9 cellular contexts compared by ENCODE assay signal in genomic region chr9:114551750-114552685, GRCh38. TPM values are rescaled to one million over a fixed set of nuclear protein-coding genes. Genes with fewer than 3 reads are reported as not detected.
DNase-seq lines count a peak whose midpoint lies in the region; ATAC-seq and TF ChIP-seq lines count a peak whose summit lies in the region.
"Had no signal": no experiment of that assay in that cellular context is flagged by ENCODE, and none has a peak within 500 bp of the region (broad histone marks: within the 10 kb centered on the region; RNA-seq: fewer than 3 reads in every experiment).

No MANE protein-coding gene starts in this region.

- CTCF ChIA-PET in HEK293 (lab: Yijun Ruan, JAX): interaction anchor here (0.7 to 2.2 kb wide), 2 partner anchors 14 to 147 kb away, joined by 3 to 6 read pairs; no protein-coding TSS in a partner anchor
- CTCF ChIA-PET in activated CD8-positive, alpha-beta T cell treated with anti-CD3 and anti-CD28 coated beads, Interleukin-2, amount 10 ng/mL, durations not matched to agents 7 days and 5 days (lab: Charles Lee): interaction anchor here (0.8 kb wide), 1 partner anchor 101 kb away, joined by 3 read pairs; no protein-coding TSS in a partner anchor

- 58 to 68% (median 62%) methylated on average over 6 of the region's 6 CpGs for WGBS in heart left ventricle, 4 donors

- H3K4me3 ChIP-seq in HEK293 (ENCODE audit: low read depth, low read length): no peak overlapping the region
- H3K4me3 ChIP-seq in heart left ventricle: no peak overlapping the region

- H3K4me3 Mint-ChIP-seq in activated CD8-positive, alpha-beta T cell treated with anti-CD3 and anti-CD28 coated beads, Interleukin-2, amount 10 ng/mL, durations not matched to agents 7 days and 5 days: no peak overlapping the region
- H3K4me3 Mint-ChIP-seq: activated naive CD8-positive, alpha-beta T cell treated with anti-CD3 and anti-CD28 coated beads, Interleukin-2, amount 10 ng/mL, durations not matched to agents 7 days and 5 days had no signal

- intact Hi-C loops in heart left ventricle (cut with DNase I): no loop called here

- H3K27ac ChIP-seq in HEK293 (ENCODE audit: extremely low read depth, low read depth, low read length): no peak overlapping the region
- no peak overlapping the region for H3K27ac ChIP-seq in heart left ventricle

- no peak overlapping the region for H3K27ac Mint-ChIP-seq in activated CD8-positive, alpha-beta T cell treated with anti-CD3 and anti-CD28 coated beads, Interleukin-2, amount 10 ng/mL, durations not matched to agents 7 days and 5 days
- H3K27ac Mint-ChIP-seq: activated naive CD8-positive, alpha-beta T cell treated with anti-CD3 and anti-CD28 coated beads, Interleukin-2, amount 10 ng/mL, durations not matched to agents 7 days and 5 days had no signal

- H3K27me3 Mint-ChIP-seq in activated CD8-positive, alpha-beta T cell treated with anti-CD3 and anti-CD28 coated beads, Interleukin-2, amount 10 ng/mL, durations not matched to agents 7 days and 5 days (ENCODE audit: low read depth): peaks cover 18% of the 10 kb centered on the region

- no peaks in the 10 kb centered on the region for H3K36me3 ChIP-seq in HEK293 (ENCODE audit: control insufficient read depth in 2 of 2, insufficient read depth in 1 of 2, low read length in 2 of 2)
- H3K36me3 ChIP-seq in heart left ventricle: no peaks in the 10 kb centered on the region

- no peaks in the 10 kb centered on the region for H3K4me1 ChIP-seq in HEK293 (ENCODE audit: control insufficient read depth, insufficient read depth, low read length)
- H3K4me1 ChIP-seq in heart left ventricle: peaks cover 0 to 8% (median 0%) of the 10 kb centered on the region in 12 donors

- no peak for TF ChIP-seq CTCF in HEK293 (tag by site-specific recombination; IDR thresholded peaks at IDR 0.05)
- no peak for TF ChIP-seq CTCF in heart left ventricle (IDR thresholded peaks at IDR 0.05)

- ATAC-seq in heart left ventricle: peak in 3 of 4 donors; percentile 58 to 99 (median 95)
- no peak for ATAC-seq in activated CD8-positive, alpha-beta T cell treated with anti-CD3 and anti-CD28 coated beads, Interleukin-2, amount 10 ng/mL, durations not matched to agents 7 days and 5 days

- no peaks in the 10 kb centered on the region for H3K9me3 Mint-ChIP-seq in activated CD8-positive, alpha-beta T cell treated with anti-CD3 and anti-CD28 coated beads, Interleukin-2, amount 10 ng/mL, durations not matched to agents 7 days and 5 days (ENCODE audit: insufficient read depth)

- no peak for TF ChIP-seq POLR2A in heart left ventricle (IDR thresholded peaks at IDR 0.05)

- POLR2A ChIA-PET in HEK293 (lab: Yijun Ruan, JAX): interaction anchor here (0.5 to 1.8 kb wide), 9 partner anchors 10 to 596 kb away, joined by 3 to 16 read pairs (median 3); partner anchors contain the start of gene ATP6V1G1
- POLR2A ChIA-PET in activated CD8-positive, alpha-beta T cell treated with anti-CD3 and anti-CD28 coated beads, Interleukin-2, amount 10 ng/mL, durations not matched to agents 7 days and 5 days (lab: Charles Lee): no interaction called here

- no peaks in the 10 kb centered on the region for H3K4me1 Mint-ChIP-seq in activated CD8-positive, alpha-beta T cell treated with anti-CD3 and anti-CD28 coated beads, Interleukin-2, amount 10 ng/mL, durations not matched to agents 7 days and 5 days (ENCODE audit: low read depth)
- H3K4me1 Mint-ChIP-seq: activated naive CD8-positive, alpha-beta T cell treated with anti-CD3 and anti-CD28 coated beads, Interleukin-2, amount 10 ng/mL, durations not matched to agents 7 days and 5 days had no signal

- DNase-seq in T1000 (lab: John Stamatoyannopoulos, UW) (peak; percentile 90), heart left ventricle (peak in 4 of 5 donors; percentile 55 to 78 (median 60)), smooth muscle cell of the brain vasculature (ENCODE audit: low read depth, low spot score) (peak; percentile 84), NCI-H1930 (lab: John Stamatoyannopoulos, UW) (no peak)
- DNase-seq in activated CD4-positive, alpha-beta T cell treated with anti-CD3 and anti-CD28 coated beads for 4 hours: no peak
- DNase-seq in activated CD4-positive, CD25-positive, alpha-beta regulatory T cell (lab: John Stamatoyannopoulos, UW): no peak
- no peak for DNase-seq in activated CD8-positive, alpha-beta T cell treated with anti-CD3 and anti-CD28 coated beads, Interleukin-2, amount 10 ng/mL, durations not matched to agents 7 days and 5 days
- DNase-seq: activated naive CD8-positive, alpha-beta T cell treated with anti-CD3 and anti-CD28 coated beads, Interleukin-2, amount 10 ng/mL, durations not matched to agents 7 days and 5 days had no signal

- no peaks in the 10 kb centered on the region for H3K36me3 Mint-ChIP-seq in activated CD8-positive, alpha-beta T cell treated with anti-CD3 and anti-CD28 coated beads, Interleukin-2, amount 10 ng/mL, durations not matched to agents 7 days and 5 days (ENCODE audit: low read depth)
- H3K36me3 Mint-ChIP-seq: activated naive CD8-positive, alpha-beta T cell treated with anti-CD3 and anti-CD28 coated beads, Interleukin-2, amount 10 ng/mL, durations not matched to agents 7 days and 5 days had no signal

- H3K9me3 ChIP-seq in HEK293 (ENCODE audit: control insufficient read depth, insufficient read depth, low read depth, low read length) (no peaks in the 10 kb centered on the region), heart left ventricle (peaks cover 0 to 4% (median 0%) of the 10 kb centered on the region in 12 donors)

- peaks cover 0 to 13% (median 0%) of the 10 kb centered on the region in 9 donors for H3K27me3 ChIP-seq in heart left ventricle

TF ChIP-seq in HEK293, 187 proteins besides CTCF, POLR2A, EP300 and RAD21 (continues in another document):
- TF ChIP-seq ZNF521 (tag by site-specific recombination; IDR thresholded peaks at IDR 0.05) (no peak), KLF8 (tag by site-specific recombination; IDR thresholded peaks at IDR 0.05) (peak; percentile 14; the same call in 1 of the 2 replicates), ZNF174 (tag by site-specific recombination; IDR thresholded peaks at IDR 0.05) (no peak), ZNF23 (tag by site-specific recombination; IDR thresholded peaks at IDR 0.05; ENCODE audit: borderline replicate concordance) (no peak), PBX3 (CRISPR knock-in tag; IDR thresholded peaks at IDR 0.05) (no peak), ZBTB6 (tag by site-specific recombination; IDR thresholded peaks at IDR 0.05) (peak; percentile 96), WT1 (tag by site-specific recombination; IDR thresholded peaks at IDR 0.05) (peak; percentile 88), ZNF843 (tag by site-specific recombination; IDR thresholded peaks at IDR 0.05) (0 out of 2 replicates have a peak, but pooled peaks have one; percentile 21), GLI4 (tag by site-specific recombination; IDR thresholded peaks at IDR 0.05) (no peak), ZBTB20 (tag by site-specific recombination; IDR thresholded peaks at IDR 0.05) (no peak), ZNF623 (tag by site-specific recombination; IDR thresholded peaks at IDR 0.05) (no peak), ZNF24 (tag by site-specific recombination; IDR thresholded peaks at IDR 0.05) (0 out of 2 replicates have a peak, but pooled peaks have one; percentile 55), MEIS1 (CRISPR knock-in tag; IDR thresholded peaks at IDR 0.05; ENCODE audit: borderline replicate concordance) (peak; percentile 73; the same call in 1 of the 2 replicates), ZBTB1 (tag by site-specific recombination; IDR thresholded peaks at IDR 0.05) (no peak), FEZF1 (tag by site-specific recombination; IDR thresholded peaks at IDR 0.05) (peak; percentile 41), ZNF366 (tag by site-specific recombination; conservative IDR thresholded peaks at IDR 0.05) (peak; percentile 88)

RNA-seq across cellular contexts. Expression of gene ATP6V1G1, which starts 35.6 kb away (rescaled TPM):
- 100 to 1,000 TPM in 2 of 9 donors, 10 to 100 TPM in 7; 58.1 to 135 (median 69.1) TPM for total RNA-seq in heart left ventricle
- polyA plus RNA-seq in heart left ventricle: 100 to 1,000 TPM in 1 of 2 donors, 10 to 100 TPM in 1; 85.4 to 136 TPM
- total RNA-seq in activated CD8-positive, alpha-beta T cell treated with anti-CD3 and anti-CD28 coated beads, Interleukin-2, amount 10 ng/mL, durations not matched to agents 7 days and 5 days: 10 to 100 TPM; 79.2 to 82.0 TPM

RNA-seq across cellular contexts. Expression of gene WHRN, which starts 46.7 kb away (rescaled TPM):
- total RNA-seq in heart left ventricle: 1 to 10 TPM in 3 of 9 donors, under 1 TPM in 6; 0.12 to 1.4 (median 0.56) TPM
- polyA plus RNA-seq in heart left ventricle: under 1 TPM; 0.37 to 0.61 TPM
- 1 to 10 TPM; 2.6 to 4.1 TPM for total RNA-seq in activated CD8-positive, alpha-beta T cell treated with anti-CD3 and anti-CD28 coated beads, Interleukin-2, amount 10 ng/mL, durations not matched to agents 7 days and 5 days

RNA-seq across cellular contexts. Expression of gene TMEM268, which starts 59.1 kb away (rescaled TPM):
- 1 to 10 TPM; 1.3 to 6.4 (median 3.7) TPM for total RNA-seq in heart left ventricle
- 1 to 10 TPM in 1 of 2 donors, under 1 TPM in 1; 0.91 to 1.9 TPM for polyA plus RNA-seq in heart left ventricle
- 10 to 100 TPM; 21.3 to 23.3 TPM for total RNA-seq in activated CD8-positive, alpha-beta T cell treated with anti-CD3 and anti-CD28 coated beads, Interleukin-2, amount 10 ng/mL, durations not matched to agents 7 days and 5 days

Comparison
In these comparisons a context has a peak if more than half of its experiments do, and no peak if none do; other contexts are left out.
1. DNase-seq: peak in T1000 (single experiment), heart left ventricle (4 of 5) and smooth muscle cell of the brain vasculature (single experiment); none in activated CD4-positive, alpha-beta T cell treated with anti-CD3 and anti-CD28 coated beads for 4 hours (0 of 2), activated CD4-positive, CD25-positive, alpha-beta regulatory T cell (0 of 4), activated CD8-positive, alpha-beta T cell treated with anti-CD3 and anti-CD28 coated beads, Interleukin-2, amount 10 ng/mL, durations not matched to agents 7 days and 5 days (single experiment) and NCI-H1930 (0 of 2).